In the genomic region with DNA sequence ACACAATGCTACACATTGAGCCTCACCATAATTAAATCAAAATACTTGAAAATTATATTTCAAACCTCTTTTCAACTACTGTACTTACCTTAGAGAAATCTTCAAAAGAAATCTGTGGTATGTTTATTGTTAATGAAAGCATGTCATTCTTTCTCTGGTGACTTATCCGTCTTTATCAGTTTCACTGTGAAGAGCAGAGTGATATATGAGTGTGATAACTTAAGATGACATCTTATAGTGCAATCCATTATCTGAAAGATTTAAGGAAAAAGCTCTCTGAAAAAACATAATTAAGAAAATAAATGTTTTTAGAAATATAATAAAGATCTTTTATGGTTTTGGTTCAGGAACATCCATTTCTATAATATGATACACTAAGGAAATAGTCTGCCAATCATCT, we compare ENCODE assay signal across 2 cellular contexts.
TF ChIP-seq lines count a peak whose summit lies in the region.

No MANE protein-coding gene starts in this region.

TF ChIP-seq in SK-N-SH treated with all-trans-retinoic acid at 6 μM for 48 hours, 23 proteins besides CTCF, POLR2A, EP300 and RAD21 (continued from another document):
- TF ChIP-seq, protein P1, sequence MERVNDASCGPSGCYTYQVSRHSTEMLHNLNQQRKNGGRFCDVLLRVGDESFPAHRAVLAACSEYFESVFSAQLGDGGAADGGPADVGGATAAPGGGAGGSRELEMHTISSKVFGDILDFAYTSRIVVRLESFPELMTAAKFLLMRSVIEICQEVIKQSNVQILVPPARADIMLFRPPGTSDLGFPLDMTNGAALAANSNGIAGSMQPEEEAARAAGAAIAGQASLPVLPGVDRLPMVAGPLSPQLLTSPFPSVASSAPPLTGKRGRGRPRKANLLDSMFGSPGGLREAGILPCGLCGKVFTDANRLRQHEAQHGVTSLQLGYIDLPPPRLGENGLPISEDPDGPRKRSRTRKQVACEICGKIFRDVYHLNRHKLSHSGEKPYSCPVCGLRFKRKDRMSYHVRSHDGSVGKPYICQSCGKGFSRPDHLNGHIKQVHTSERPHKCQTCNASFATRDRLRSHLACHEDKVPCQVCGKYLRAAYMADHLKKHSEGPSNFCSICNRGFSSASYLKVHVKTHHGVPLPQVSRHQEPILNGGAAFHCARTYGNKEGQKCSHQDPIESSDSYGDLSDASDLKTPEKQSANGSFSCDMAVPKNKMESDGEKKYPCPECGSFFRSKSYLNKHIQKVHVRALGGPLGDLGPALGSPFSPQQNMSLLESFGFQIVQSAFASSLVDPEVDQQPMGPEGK (CRISPR knock-in tag; IDR thresholded peaks at IDR 0.05; ENCODE audit: borderline replicate concordance) = no peak
- TF ChIP-seq ISL1 (CRISPR knock-in tag; IDR thresholded peaks at IDR 0.05) = peak; percentile 92

TF ChIP-seq in SK-N-SH, 30 proteins besides CTCF, POLR2A, EP300 and RAD21 (continued from another document):
- TF ChIP-seq, protein P2, sequence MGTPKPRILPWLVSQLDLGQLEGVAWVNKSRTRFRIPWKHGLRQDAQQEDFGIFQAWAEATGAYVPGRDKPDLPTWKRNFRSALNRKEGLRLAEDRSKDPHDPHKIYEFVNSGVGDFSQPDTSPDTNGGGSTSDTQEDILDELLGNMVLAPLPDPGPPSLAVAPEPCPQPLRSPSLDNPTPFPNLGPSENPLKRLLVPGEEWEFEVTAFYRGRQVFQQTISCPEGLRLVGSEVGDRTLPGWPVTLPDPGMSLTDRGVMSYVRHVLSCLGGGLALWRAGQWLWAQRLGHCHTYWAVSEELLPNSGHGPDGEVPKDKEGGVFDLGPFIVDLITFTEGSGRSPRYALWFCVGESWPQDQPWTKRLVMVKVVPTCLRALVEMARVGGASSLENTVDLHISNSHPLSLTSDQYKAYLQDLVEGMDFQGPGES (IDR thresholded peaks at IDR 0.05; ENCODE audit: low read depth, low read length) = no peak
- TF ChIP-seq RCOR1 (IDR thresholded peaks at IDR 0.05; ENCODE audit: low read length) = no peak
- TF ChIP-seq, protein P3, sequence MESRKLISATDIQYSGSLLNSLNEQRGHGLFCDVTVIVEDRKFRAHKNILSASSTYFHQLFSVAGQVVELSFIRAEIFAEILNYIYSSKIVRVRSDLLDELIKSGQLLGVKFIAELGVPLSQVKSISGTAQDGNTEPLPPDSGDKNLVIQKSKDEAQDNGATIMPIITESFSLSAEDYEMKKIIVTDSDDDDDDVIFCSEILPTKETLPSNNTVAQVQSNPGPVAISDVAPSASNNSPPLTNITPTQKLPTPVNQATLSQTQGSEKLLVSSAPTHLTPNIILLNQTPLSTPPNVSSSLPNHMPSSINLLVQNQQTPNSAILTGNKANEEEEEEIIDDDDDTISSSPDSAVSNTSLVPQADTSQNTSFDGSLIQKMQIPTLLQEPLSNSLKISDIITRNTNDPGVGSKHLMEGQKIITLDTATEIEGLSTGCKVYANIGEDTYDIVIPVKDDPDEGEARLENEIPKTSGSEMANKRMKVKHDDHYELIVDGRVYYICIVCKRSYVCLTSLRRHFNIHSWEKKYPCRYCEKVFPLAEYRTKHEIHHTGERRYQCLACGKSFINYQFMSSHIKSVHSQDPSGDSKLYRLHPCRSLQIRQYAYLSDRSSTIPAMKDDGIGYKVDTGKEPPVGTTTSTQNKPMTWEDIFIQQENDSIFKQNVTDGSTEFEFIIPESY (IDR thresholded peaks at IDR 0.05; ENCODE audit: borderline replicate concordance, low read depth) = no peak
- TF ChIP-seq, protein P4, sequence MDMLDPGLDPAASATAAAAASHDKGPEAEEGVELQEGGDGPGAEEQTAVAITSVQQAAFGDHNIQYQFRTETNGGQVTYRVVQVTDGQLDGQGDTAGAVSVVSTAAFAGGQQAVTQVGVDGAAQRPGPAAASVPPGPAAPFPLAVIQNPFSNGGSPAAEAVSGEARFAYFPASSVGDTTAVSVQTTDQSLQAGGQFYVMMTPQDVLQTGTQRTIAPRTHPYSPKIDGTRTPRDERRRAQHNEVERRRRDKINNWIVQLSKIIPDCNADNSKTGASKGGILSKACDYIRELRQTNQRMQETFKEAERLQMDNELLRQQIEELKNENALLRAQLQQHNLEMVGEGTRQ (IDR thresholded peaks at IDR 0.05; ENCODE audit: borderline replicate concordance, low read depth, low read length) = no peak
- TF ChIP-seq NRF1 (IDR thresholded peaks at IDR 0.05; ENCODE audit: low read depth, low read length) = no peak
- no peak for TF ChIP-seq EZH2phosphoT487 (IDR thresholded peaks at IDR 0.05; ENCODE audit: borderline replicate concordance, low read depth)
- no peak for TF ChIP-seq FOSL2 (IDR thresholded peaks at IDR 0.05; ENCODE audit: borderline replicate concordance, low read depth)
- no peak for TF ChIP-seq JUND (IDR thresholded peaks at IDR 0.05)
- TF ChIP-seq NFIC (IDR thresholded peaks at IDR 0.05; ENCODE audit: borderline replicate concordance) = no peak
- TF ChIP-seq ELF1 (IDR thresholded peaks at IDR 0.05) = no peak
- TF ChIP-seq FOXM1 (IDR thresholded peaks at IDR 0.05; ENCODE audit: low read depth) = no peak
- TF ChIP-seq FOXJ3 (CRISPR knock-in tag; IDR thresholded peaks at IDR 0.05) = no peak
- TF ChIP-seq GATA2 (CRISPR knock-in tag; IDR thresholded peaks at IDR 0.05) = no peak
